Comparison of ENCODE assay signal across 8 cellular contexts in genomic region chr12:93376436-93377251, GRCh38. TPM values are rescaled to one million over a fixed set of nuclear protein-coding genes. Genes with fewer than 3 reads are reported as not detected.
A peak's percentile ranks its signal among the peaks of the same experiment; 100 is the strongest.
DNase-seq lines count a peak whose midpoint lies in the region; ATAC-seq and TF ChIP-seq lines count a peak whose summit lies in the region.

No MANE protein-coding gene starts in this region.

- H3K9me3 Mint-ChIP-seq in CD4-positive, alpha-beta T cell: no peaks in the 10 kb centered on the region
- H3K9me3 Mint-ChIP-seq in MCF 10A (ENCODE audit: unreplicated experiment): no peaks in the 10 kb centered on the region
- no peaks in the 10 kb centered on the region for H3K9me3 Mint-ChIP-seq in stimulated activated memory B cell treated with anti-CD40 and anti-IgM and Interleukin-4, amounts not matched to agents 10 μg/mL and 1 μg/mL and 100 μg/mL, for 72 hours

- no peaks in the 10 kb centered on the region for H3K27me3 Mint-ChIP-seq in CD4-positive, alpha-beta T cell
- no peaks in the 10 kb centered on the region for H3K27me3 Mint-ChIP-seq in MCF 10A (ENCODE audit: insufficient read depth, unreplicated experiment)
- no peaks in the 10 kb centered on the region for H3K27me3 Mint-ChIP-seq in stimulated activated memory B cell treated with anti-CD40 and anti-IgM and Interleukin-4, amounts not matched to agents 10 μg/mL and 1 μg/mL and 100 μg/mL, for 72 hours

- no peaks in the 10 kb centered on the region for H3K27me3 ChIP-seq in CD4-positive, alpha-beta T cell (ENCODE audit: control insufficient read depth, insufficient read depth, low read length)

- H3K4me1 Mint-ChIP-seq in CD4-positive, alpha-beta T cell (ENCODE audit: low read depth): peaks cover 37% of the 10 kb centered on the region
- peaks cover 20% of the 10 kb centered on the region for H3K4me1 Mint-ChIP-seq in MCF 10A (ENCODE audit: insufficient read depth, unreplicated experiment)
- peaks cover 42% of the 10 kb centered on the region for H3K4me1 Mint-ChIP-seq in stimulated activated memory B cell treated with anti-CD40 and anti-IgM and Interleukin-4, amounts not matched to agents 10 μg/mL and 1 μg/mL and 100 μg/mL, for 72 hours

- H3K27ac ChIP-seq in CD4-positive, alpha-beta T cell (ENCODE audit: low read depth, low read length): no peak overlapping the region

- H3K27ac Mint-ChIP-seq in CD4-positive, alpha-beta T cell: peak overlapping the region; percentile 80
- peak overlapping the region; percentile 79 for H3K27ac Mint-ChIP-seq in MCF 10A (ENCODE audit: low read depth, unreplicated experiment)
- peak overlapping the region; percentile 100 for H3K27ac Mint-ChIP-seq in stimulated activated memory B cell treated with anti-CD40 and anti-IgM and Interleukin-4, amounts not matched to agents 10 μg/mL and 1 μg/mL and 100 μg/mL, for 72 hours

- peaks cover 10% of the 10 kb centered on the region for H3K36me3 Mint-ChIP-seq in CD4-positive, alpha-beta T cell (ENCODE audit: low read depth)
- H3K36me3 Mint-ChIP-seq in MCF 10A (ENCODE audit: insufficient read depth, unreplicated experiment): peaks cover 6% of the 10 kb centered on the region
- peaks cover 14% of the 10 kb centered on the region for H3K36me3 Mint-ChIP-seq in stimulated activated memory B cell treated with anti-CD40 and anti-IgM and Interleukin-4, amounts not matched to agents 10 μg/mL and 1 μg/mL and 100 μg/mL, for 72 hours

- in situ Hi-C loops in GM13977 (cut with MboI; ENCODE audit: low pct_unique_long_range_greater_than_20kb, low sequenced_read_pairs, unreplicated experiment): no loop called here

- H3K4me3 Mint-ChIP-seq in CD4-positive, alpha-beta T cell: peak overlapping the region; percentile 90
- H3K4me3 Mint-ChIP-seq in MCF 10A (ENCODE audit: unreplicated experiment): peak overlapping the region; percentile 98
- H3K4me3 Mint-ChIP-seq in stimulated activated memory B cell treated with anti-CD40 and anti-IgM and Interleukin-4, amounts not matched to agents 10 μg/mL and 1 μg/mL and 100 μg/mL, for 72 hours: peak overlapping the region; percentile 81

- no peaks in the 10 kb centered on the region for H3K9me3 ChIP-seq in CD4-positive, alpha-beta T cell (ENCODE audit: control insufficient read depth, low read length)

- BruUV-seq in MCF 10A (replicated peaks; lab: Mats Ljungman, UMichigan): no TSS peak

- DNase-seq in CD4-positive, alpha-beta T cell: no peak
- peak; percentile 32 for DNase-seq in LoVo (ENCODE audit: low spot score)
- peak; percentile 16 for DNase-seq in MCF 10A (ENCODE audit: unreplicated experiment)
- peak; percentile 94 for DNase-seq in islet precursor cell
- no peak for DNase-seq in GM13977 (ENCODE audit: low spot score)

- no peak for ATAC-seq in CD4-positive, alpha-beta T cell (ENCODE audit: poor library complexity)
- no peak for ATAC-seq in stimulated activated memory B cell treated with anti-CD40 and anti-IgM and Interleukin-4, amounts not matched to agents 10 μg/mL and 1 μg/mL and 100 μg/mL, for 72 hours
- ATAC-seq in HG02885 (IDR thresholded peaks at IDR 0.05; ENCODE audit: poor library complexity, unreplicated experiment): no peak
- no peak for ATAC-seq in HG03108 (IDR thresholded peaks at IDR 0.05; ENCODE audit: unreplicated experiment)

- intact Hi-C loops in CD4-positive, alpha-beta T cell (cut with DNase I, micrococcal nuclease): loop anchor here (1.0 to 10.0 kb wide), 8 partner anchors 66 to 1078 kb away; partner anchors contain the start of genes CRADD (in 2 of the 2), CEP83 (in 1 of the 2), EEA1 (in 1 of the 2) and UBE2N (in 1 of the 2)
- intact Hi-C loops in MCF 10A (cut with micrococcal nuclease): loop anchor here (5.0 kb wide), 1 partner anchor 134 kb away; no protein-coding TSS in a partner anchor

- POLR2A ChIA-PET in CD4-positive, alpha-beta T cell (lab: Charles Lee): interaction anchor here (1.4 to 1.6 kb wide), 2 partner anchors 446 to 1231 kb away, joined by 3 to 6 read pairs; partner anchors contain the start of gene BTG1
- POLR2A ChIA-PET in MCF 10A (lab: Yijun Ruan, JAX): interaction anchor here (0.6 to 6.1 kb wide), 21 partner anchors 11 to 448 kb away, joined by 3 to 53 read pairs (median 3); partner anchors contain the start of gene EEA1

- CTCF ChIA-PET in CD4-positive, alpha-beta T cell (lab: Charles Lee): interaction anchor here (0.5 to 1.1 kb wide), 3 partner anchors 20 to 788 kb away, joined by 3 to 4 read pairs (median 4); no protein-coding TSS in a partner anchor
- CTCF ChIA-PET in MCF 10A (lab: Yijun Ruan, JAX): interaction anchor here (0.6 to 1.7 kb wide), 7 partner anchors 9 to 603 kb away, joined by 3 to 9 read pairs (median 4); no protein-coding TSS in a partner anchor

- TF ChIP-seq CTCF in CD4-positive, alpha-beta T cell (IDR thresholded peaks at IDR 0.05): no peak
- no peak for TF ChIP-seq CTCF in MCF 10A (IDR thresholded peaks at IDR 0.05; ENCODE audit: unreplicated experiment)
- TF ChIP-seq CTCF in GM13977 (IDR thresholded peaks at IDR 0.05; ENCODE audit: extremely low read depth, insufficient read depth, missing control alignments): no peak

RNA-seq across cellular contexts. Expression of gene NUDT4, which starts 1.1 kb away (rescaled TPM):
- 10 to 100 TPM; 86.7 to 92.3 TPM for total RNA-seq in CD4-positive, alpha-beta T cell
- total RNA-seq in MCF 10A (2022): 79.8 and 91.0 TPM in 2 replicates

Comparison
In these comparisons a context has a peak if more than half of its experiments do, and no peak if none do; other contexts are left out.
1. DNase-seq: peak in LoVo (single experiment), MCF 10A (single experiment) and islet precursor cell (single experiment); none in CD4-positive, alpha-beta T cell (0 of 10) and GM13977 (single experiment).
2. Peak in every context shown above with its lines, with median percentiles within 50 percentile points of each other: H3K27ac Mint-ChIP-seq and H3K4me3 Mint-ChIP-seq.